In the genomic region with DNA sequence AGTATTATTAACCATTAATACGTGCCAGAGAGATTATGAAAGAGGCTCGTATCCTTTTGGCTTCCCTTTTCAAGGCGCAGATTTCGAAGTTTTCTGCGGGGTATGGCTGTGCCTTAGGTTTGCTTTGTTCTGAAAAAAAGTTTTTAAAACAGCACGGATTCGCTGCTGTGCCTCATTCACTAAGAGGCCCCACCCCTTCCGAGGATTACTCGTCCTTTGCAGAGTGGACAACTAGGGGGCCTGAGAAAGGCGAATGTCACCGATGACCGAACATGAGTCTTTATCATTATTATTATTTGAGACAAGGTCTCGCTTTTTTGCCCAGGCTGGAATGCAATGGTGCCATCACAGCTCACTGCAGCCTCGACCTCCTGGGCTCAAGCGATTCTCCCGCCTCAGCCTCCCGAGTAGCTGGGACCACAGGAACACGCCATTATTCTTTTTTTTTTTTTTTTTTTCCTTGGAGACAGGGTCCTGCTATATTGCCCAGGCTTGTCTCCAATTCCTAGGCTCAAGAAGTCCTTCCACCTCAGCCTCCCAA, we compare ENCODE assay signal across 8 cellular contexts. TPM values are rescaled to one million over a fixed set of nuclear protein-coding genes. Genes with fewer than 3 reads are reported as not detected.
DNase-seq lines count a peak whose midpoint lies in the region; ATAC-seq and TF ChIP-seq lines count a peak whose summit lies in the region.

No MANE protein-coding gene starts in this region.

- intact Hi-C loops in lower leg skin (cut with DNase I; ENCODE audit: low total_unique reads): no loop called here

- peaks cover 5% of the 10 kb centered on the region for H3K36me3 Mint-ChIP-seq in T-cell

- TF ChIP-seq POLR2A in lower leg skin (IDR thresholded peaks at IDR 0.05): no peak

- H3K36me3 ChIP-seq in BLaER1 (peaks cover 15% of the 10 kb centered on the region), subcutaneous abdominal adipose tissue (ENCODE audit: control insufficient read depth in 5 of 5, insufficient read depth in 5 of 5, low read length in 5 of 5) (peaks cover 0 to 13% (median 2%) of the 10 kb centered on the region in 5 donors)

- H3K4me2 ChIP-seq in BLaER1: peak overlapping the region; percentile 89

- peak; percentile 38 for ATAC-seq in GM18511 (IDR thresholded peaks at IDR 0.05; ENCODE audit: unreplicated experiment)
- peak; percentile 28 for ATAC-seq in HG03442 (IDR thresholded peaks at IDR 0.05; ENCODE audit: unreplicated experiment)
- ATAC-seq in T-cell (replicated peaks in 1 of 4): peak in 3 of 4 experiments; percentile 13 to 37 (median 15)

- H3K4me1 ChIP-seq in BLaER1 (peaks cover 42% of the 10 kb centered on the region), subcutaneous abdominal adipose tissue (ENCODE audit: control insufficient read depth in 5 of 5, insufficient read depth in 5 of 5, low read length in 5 of 5) (peaks cover 0 to 21% (median 16%) of the 10 kb centered on the region in 5 donors)

- peaks cover 17 to 28% (median 22%) of the 10 kb centered on the region in 3 donors for H3K4me1 Mint-ChIP-seq in T-cell

- H3K27ac Mint-ChIP-seq in T-cell: peak overlapping the region; percentile 79 to 89

- no peaks in the 10 kb centered on the region for H3K9me3 ChIP-seq in BLaER1
- no peaks in the 10 kb centered on the region for H3K9me3 ChIP-seq in subcutaneous abdominal adipose tissue (ENCODE audit: control insufficient read depth in 5 of 5, low read length in 5 of 5)

- POLR2A ChIA-PET in T-cell (lab: Charles Lee): interaction anchor here (0.8 to 1.7 kb wide), 6 partner anchors 8 to 120 kb away, joined by 3 to 8 read pairs (median 3); no protein-coding TSS in a partner anchor

- H3K27me3 Mint-ChIP-seq in T-cell: no peaks in the 10 kb centered on the region

- peaks cover 7% of the 10 kb centered on the region; the same call in 1 of the 2 replicates for H4K20me1 ChIP-seq in BLaER1

- CTCF ChIA-PET in T-cell (lab: Charles Lee): interaction anchor here in 1 of 2 donors (0.6 to 1.7 kb wide), 5 partner anchors 26 to 111 kb away, joined by 3 to 6 read pairs (median 3); no protein-coding TSS in a partner anchor

- TF ChIP-seq CTCF in lower leg skin (IDR thresholded peaks at IDR 0.05): no peak

- peak overlapping the region; percentile 85 to 100 (median 97) for H3K4me3 Mint-ChIP-seq in T-cell

- H3K27ac ChIP-seq in BLaER1: peak overlapping the region; percentile 93
- peak overlapping the region; percentile 91 for H3K27ac ChIP-seq in subcutaneous abdominal adipose tissue (ENCODE audit: low read depth, low read length)

- H3K9me3 Mint-ChIP-seq in T-cell: no peaks in the 10 kb centered on the region

- 8 to 11% methylated on average over 18 of the region's 18 CpGs for WGBS in lower leg skin, 2 donors

- DNase-seq in T-cell (peak in 17 of 34 experiments; percentile 2 to 30 (median 7)), ecto neural progenitor cell (ENCODE audit: low spot score) (peak; percentile 57), lower leg skin (ENCODE audit: low spot score in 2 of 2) (peak; percentile 57 to 88), NCI-H2107 (lab: John Stamatoyannopoulos, UW) (no peak)

- H3K9ac ChIP-seq in BLaER1 (peak overlapping the region; percentile 92), subcutaneous abdominal adipose tissue (ENCODE audit: low read length in 5 of 5) (peak overlapping the region; percentile 72 to 93 (median 89))

- no peaks in the 10 kb centered on the region for H3K27me3 ChIP-seq in BLaER1
- H3K27me3 ChIP-seq in subcutaneous abdominal adipose tissue (ENCODE audit: control insufficient read depth in 5 of 5, insufficient read depth in 4 of 5, low read length in 5 of 5): no peaks in the 10 kb centered on the region

- H3K4me3 ChIP-seq in BLaER1 (peak overlapping the region; percentile 95), lower leg skin (ENCODE audit: low read depth, poor library complexity, severe bottlenecking) (peak overlapping the region; percentile 63), subcutaneous abdominal adipose tissue (ENCODE audit: low read depth in 1 of 5, low read length in 5 of 5) (peak overlapping the region; percentile 78 to 98 (median 95))

RNA-seq across cellular contexts. Expression of a gene that starts 0.7 kb away (rescaled TPM):
- total RNA-seq in T-cell: 100 to 1,000 TPM in 3 of 5 donors, 10 to 100 TPM in 2; 48.3 to 123 (median 106) TPM
- 10 to 100 TPM; 39.6 to 64.9 (median 55.8) TPM for total RNA-seq in lower leg skin

RNA-seq across cellular contexts. Expression of a gene that starts 31.4 kb away (rescaled TPM):
- total RNA-seq in T-cell (10 to 100 TPM; 52.2 to 66.7 (median 55.7) TPM), lower leg skin (10 to 100 TPM in 3 of 4 donors, 1 to 10 TPM in 1; 9.1 to 23.6 (median 10.7) TPM)

RNA-seq across cellular contexts. Expression of a gene that starts 36.3 kb away (rescaled TPM):
- total RNA-seq in T-cell (10 to 100 TPM; 10.9 to 14.9 (median 12.2) TPM), lower leg skin (10 to 100 TPM; 13.6 to 25.0 (median 19.4) TPM)
